22 cellular contexts compared by ENCODE assay signal in the genomic region with DNA sequence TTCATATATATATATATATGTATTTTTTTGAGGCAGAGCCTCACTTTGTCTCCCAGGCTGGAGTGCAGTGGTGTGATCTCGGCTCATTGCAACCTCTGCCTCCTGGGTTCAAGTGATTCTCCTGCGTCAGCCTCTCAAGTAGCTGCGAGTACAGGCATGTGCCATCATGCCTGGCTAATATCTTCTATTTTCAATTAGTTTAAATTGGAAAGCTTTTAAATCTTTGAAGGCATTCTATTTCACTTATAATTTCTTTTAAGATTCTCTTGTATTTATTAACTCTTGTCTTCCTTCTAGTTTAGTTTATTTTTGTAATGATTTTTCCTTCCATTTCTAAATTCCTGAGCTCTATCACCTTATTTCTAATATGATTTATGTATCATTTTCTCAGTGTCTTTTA.
"Had no signal": no experiment of that assay in that cellular context is flagged by ENCODE, and none has a peak within 500 bp of the region (broad histone marks: within the 10 kb centered on the region; RNA-seq: fewer than 3 reads in every experiment).

No MANE protein-coding gene starts in this region.

- H3K27ac Mint-ChIP-seq: naive thymus-derived CD8-positive, alpha-beta T cell; stimulated activated memory B cell treated with anti-CD40 and anti-IgM and Interleukin-4, amounts not matched to agents 10 μg/mL and 1 μg/mL and 100 μg/mL, for 72 hours; T-helper 1 cell treated with Interleukin-12 subunit alpha and Interleukin-12 subunit beta and Interleukin-4 antibody, amounts not matched to agents 30 μg/mL and 1 μg/mL, for 36 hours; type B pancreatic cell had no signal

- DNase-seq: activated CD4-positive, alpha-beta T cell treated with anti-CD3 and anti-CD28 coated beads, Interleukin-2, amount 50 U/mL, for 1 hour; activated CD4-positive, CD25-positive, alpha-beta regulatory T cell treated with anti-CD3 and anti-CD28 coated beads, Interleukin-2, amount 50 U/mL, for 72 hours; activated CD8-positive, alpha-beta memory T cell treated with anti-CD3 and anti-CD28 coated beads, Interleukin-2, amount 50 U/mL, for 4 hours; activated gamma-delta T cell; activated T-cell treated with anti-CD3 and anti-CD28 coated beads, Interleukin-2, amount 50 U/mL, for 4 hours; adrenal gland; dermis blood vessel endothelial cell; erythroblast; gastrocnemius medialis; heart left ventricle; left lung; naive thymus-derived CD8-positive, alpha-beta T cell; sigmoid colon; spleen; stimulated activated CD4-positive, alpha-beta T cell treated with anti-CD3 and anti-CD28 coated beads, Interleukin-4, amount 100 ng/mL, for 4 hours; testis had no signal

- H3K9me3 Mint-ChIP-seq: activated naive CD4-positive, alpha-beta T cell treated with anti-CD3 and anti-CD28 coated beads, Interleukin-2, amount 50 U/mL, for 72 hours; T-helper 1 cell treated with Interleukin-12 subunit alpha and Interleukin-12 subunit beta and Interleukin-4 antibody, amounts not matched to agents 30 μg/mL and 1 μg/mL, for 36 hours; type B pancreatic cell had no signal

- H3K9me3 ChIP-seq: adrenal gland, gastrocnemius medialis, left lung, sigmoid colon, testis had no signal

- H3K27me3 ChIP-seq: adrenal gland, cardiac muscle cell, gastrocnemius medialis, heart left ventricle, left lung, sigmoid colon, spleen, testis had no signal

- H3K27me3 Mint-ChIP-seq: naive thymus-derived CD8-positive, alpha-beta T cell; stimulated activated memory B cell treated with anti-CD40 and anti-IgM and Interleukin-4, amounts not matched to agents 10 μg/mL and 1 μg/mL and 100 μg/mL, for 72 hours; type B pancreatic cell had no signal

- H3K4me1 ChIP-seq: gastrocnemius medialis, left lung, testis had no signal

- H3K36me3 Mint-ChIP-seq: activated naive CD4-positive, alpha-beta T cell treated with anti-CD3 and anti-CD28 coated beads, Interleukin-2, amount 50 U/mL, for 72 hours had no signal

- H3K4me1 Mint-ChIP-seq: stimulated activated memory B cell treated with anti-CD40 and anti-IgM and Interleukin-4, amounts not matched to agents 10 μg/mL and 1 μg/mL and 100 μg/mL, for 72 hours had no signal

- H3K27ac ChIP-seq: adrenal gland, cardiac muscle cell, gastrocnemius medialis, heart left ventricle, left lung, sigmoid colon, spleen, testis, VCaP had no signal

- H3K4me3 ChIP-seq: adrenal gland, cardiac muscle cell, gastrocnemius medialis, heart left ventricle, left lung, sigmoid colon, spleen, testis had no signal

- H3K36me3 ChIP-seq: adrenal gland, cardiac muscle cell, gastrocnemius medialis, heart left ventricle, left lung, sigmoid colon, spleen had no signal

- H3K4me3 Mint-ChIP-seq: activated T-cell treated with anti-CD3 and anti-CD28 coated beads, Interleukin-2, amount 50 U/mL, for 4 hours; naive thymus-derived CD8-positive, alpha-beta T cell; stimulated activated memory B cell treated with anti-CD40 and anti-IgM and Interleukin-4, amounts not matched to agents 10 μg/mL and 1 μg/mL and 100 μg/mL, for 72 hours; T-helper 1 cell treated with Interleukin-12 subunit alpha and Interleukin-12 subunit beta and Interleukin-4 antibody, amounts not matched to agents 30 μg/mL and 1 μg/mL, for 36 hours; type B pancreatic cell had no signal
